ENCODE assay signal across 21 cellular contexts in the genomic region with DNA sequence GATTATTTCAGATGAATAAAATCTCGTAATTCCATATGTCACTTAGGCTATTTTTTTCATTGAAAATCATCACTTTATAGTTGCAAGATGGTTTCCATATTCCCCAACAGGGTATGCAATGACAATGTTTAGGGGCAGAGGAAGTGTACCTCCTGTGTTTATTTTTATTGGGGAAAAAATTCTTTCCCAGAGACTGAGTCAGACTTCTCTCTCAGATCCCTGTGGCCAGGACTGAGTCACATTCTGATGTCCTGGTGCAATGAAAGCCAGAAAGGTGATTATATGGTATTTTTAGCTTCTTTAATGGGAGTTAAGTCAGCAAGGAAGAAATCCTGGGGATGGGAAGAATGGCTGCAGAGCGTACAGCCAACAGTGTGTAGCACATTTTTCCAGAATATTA.
DNase-seq lines count a peak whose midpoint lies in the region; ATAC-seq and TF ChIP-seq lines count a peak whose summit lies in the region.
"Had no signal": no experiment of that assay in that cellular context is flagged by ENCODE, and none has a peak within 500 bp of the region (broad histone marks: within the 10 kb centered on the region; RNA-seq: fewer than 3 reads in every experiment).

No MANE protein-coding gene starts in this region.

- no peaks in the 10 kb centered on the region for H3K79me2 ChIP-seq in GM23338 (replicated peaks; ENCODE audit: insufficient read depth)

- no peaks in the 10 kb centered on the region for H3K4me1 Mint-ChIP-seq in GM23338
- H3K4me1 Mint-ChIP-seq: B cell had no signal

- H3K4me2 ChIP-seq in GM23338 = no peak overlapping the region

- H3K4me3 Mint-ChIP-seq in GM23338 = no peak overlapping the region
- H3K4me3 Mint-ChIP-seq: B cell; CD4-positive, alpha-beta T cell had no signal

- H3F3A ChIP-seq in GM23338 (replicated peaks; ENCODE audit: low read depth) = no peaks in the 10 kb centered on the region

- no peak for TF ChIP-seq CTCF in GM23338 (conservative IDR thresholded peaks at IDR 0.05; ENCODE audit: low read depth in 2 of 2)

- ATAC-seq in GM23338 = no peak
- ATAC-seq: K562, Right ventricle myocardium inferior, SK-N-SH treated with all-trans-retinoic acid at 6 μM for 48 hours had no signal

- no peak overlapping the region for H3K27ac ChIP-seq in GM23338 (ENCODE audit: low read depth)
- no peak overlapping the region for H3K27ac ChIP-seq in substantia nigra (ENCODE audit: low read depth, low read length, poor library complexity, severe bottlenecking)
- H3K27ac ChIP-seq: HL-60 had no signal

- no peaks in the 10 kb centered on the region for H3K9me3 Mint-ChIP-seq in GM23338

- DNase-seq in GM23338 (ENCODE audit: low spot score) (no peak), M059J (ENCODE audit: low read depth) (peak; percentile 92), T1000 (lab: John Stamatoyannopoulos, UW) (peak; percentile 10), kidney tubule cell (ENCODE audit: low spot score) (peak; percentile 2), SIG-M5 treated with dmso at 0.1 percent for 504 hours (lab: John Stamatoyannopoulos, UW; ENCODE audit: unreplicated experiment) (no peak), substantia nigra (lab: John Stamatoyannopoulos, UW) (no peak), SIG-M5 (lab: John Stamatoyannopoulos, UW) (no peak), islet precursor cell (no peak)
- DNase-seq: Calu3; CD4-positive, alpha-beta T cell; NCI-H1694; NCI-H526 treated with DMSO at 0.1 percent for 48 hours; NK-92 treated with Interleukin-12 subunit alpha and Interleukin-12 subunit beta, amount 100 ng/mL, for 24 hours; OCI-M1; T-helper 1 cell had no signal

- H4K20me1 ChIP-seq in GM23338 (replicated peaks; ENCODE audit: insufficient read depth) = no peaks in the 10 kb centered on the region

- no peak overlapping the region for H3K4me3 ChIP-seq in GM23338
- H3K4me3 ChIP-seq: HAP-1, K562 had no signal

- no peaks in the 10 kb centered on the region for H3K27me3 Mint-ChIP-seq in GM23338 (ENCODE audit: insufficient read depth, low read depth, poor library complexity)
- H3K27me3 Mint-ChIP-seq: B cell; CD4-positive, alpha-beta T cell had no signal

- H2AFZ ChIP-seq in GM23338 = 0 out of 2 replicates have a peak overlapping the region, but pooled peaks have one; percentile 2

- no peaks in the 10 kb centered on the region for H3K36me3 Mint-ChIP-seq in GM23338 (ENCODE audit: low read depth)

- H3K9me2 ChIP-seq in GM23338 (ENCODE audit: insufficient read depth) = 0 out of 2 replicates have a peak, but pooled peaks cover 10% of the 10 kb centered on the region

- H3K27me3 ChIP-seq in GM23338 (ENCODE audit: insufficient read depth) = no peaks in the 10 kb centered on the region

- no peak overlapping the region for H3K27ac Mint-ChIP-seq in GM23338
- H3K27ac Mint-ChIP-seq: B cell; CD4-positive, alpha-beta T cell had no signal

- H3K36me3 ChIP-seq in GM23338 (ENCODE audit: insufficient read depth) = no peaks in the 10 kb centered on the region
- H3K36me3 ChIP-seq: HAP-1 had no signal

- H3K4me1 ChIP-seq in GM23338 (ENCODE audit: insufficient read depth) = no peaks in the 10 kb centered on the region
- H3K4me1 ChIP-seq: HAP-1 had no signal

TF ChIP-seq in GM23338, 12 proteins besides CTCF, POLR2A, EP300 and RAD21 (continues in another document):
- no peak for TF ChIP-seq EZH2 (IDR thresholded peaks at IDR 0.05; ENCODE audit: low read depth, unreplicated experiment)
- no peak for TF ChIP-seq ZNF114 (CRISPR knock-in tag; IDR thresholded peaks at IDR 0.05)
- TF ChIP-seq EZH2phosphoT487 (IDR thresholded peaks at IDR 0.05; ENCODE audit: unreplicated experiment) = no peak
- no peak for TF ChIP-seq POLR2AphosphoS5 (IDR thresholded peaks at IDR 0.05; ENCODE audit: low read depth)
- TF ChIP-seq ZNF331 (CRISPR knock-in tag; IDR thresholded peaks at IDR 0.05; ENCODE audit: low read depth) = no peak
- TF ChIP-seq, protein P1, sequence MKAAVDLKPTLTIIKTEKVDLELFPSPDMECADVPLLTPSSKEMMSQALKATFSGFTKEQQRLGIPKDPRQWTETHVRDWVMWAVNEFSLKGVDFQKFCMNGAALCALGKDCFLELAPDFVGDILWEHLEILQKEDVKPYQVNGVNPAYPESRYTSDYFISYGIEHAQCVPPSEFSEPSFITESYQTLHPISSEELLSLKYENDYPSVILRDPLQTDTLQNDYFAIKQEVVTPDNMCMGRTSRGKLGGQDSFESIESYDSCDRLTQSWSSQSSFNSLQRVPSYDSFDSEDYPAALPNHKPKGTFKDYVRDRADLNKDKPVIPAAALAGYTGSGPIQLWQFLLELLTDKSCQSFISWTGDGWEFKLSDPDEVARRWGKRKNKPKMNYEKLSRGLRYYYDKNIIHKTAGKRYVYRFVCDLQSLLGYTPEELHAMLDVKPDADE (IDR thresholded peaks at IDR 0.05) = no peak
- no peak for TF ChIP-seq JUNB (IDR thresholded peaks at IDR 0.05; ENCODE audit: unreplicated experiment)
- no peak for TF ChIP-seq STAT1 (IDR thresholded peaks at IDR 0.05; ENCODE audit: unreplicated experiment)
- TF ChIP-seq, protein P2, sequence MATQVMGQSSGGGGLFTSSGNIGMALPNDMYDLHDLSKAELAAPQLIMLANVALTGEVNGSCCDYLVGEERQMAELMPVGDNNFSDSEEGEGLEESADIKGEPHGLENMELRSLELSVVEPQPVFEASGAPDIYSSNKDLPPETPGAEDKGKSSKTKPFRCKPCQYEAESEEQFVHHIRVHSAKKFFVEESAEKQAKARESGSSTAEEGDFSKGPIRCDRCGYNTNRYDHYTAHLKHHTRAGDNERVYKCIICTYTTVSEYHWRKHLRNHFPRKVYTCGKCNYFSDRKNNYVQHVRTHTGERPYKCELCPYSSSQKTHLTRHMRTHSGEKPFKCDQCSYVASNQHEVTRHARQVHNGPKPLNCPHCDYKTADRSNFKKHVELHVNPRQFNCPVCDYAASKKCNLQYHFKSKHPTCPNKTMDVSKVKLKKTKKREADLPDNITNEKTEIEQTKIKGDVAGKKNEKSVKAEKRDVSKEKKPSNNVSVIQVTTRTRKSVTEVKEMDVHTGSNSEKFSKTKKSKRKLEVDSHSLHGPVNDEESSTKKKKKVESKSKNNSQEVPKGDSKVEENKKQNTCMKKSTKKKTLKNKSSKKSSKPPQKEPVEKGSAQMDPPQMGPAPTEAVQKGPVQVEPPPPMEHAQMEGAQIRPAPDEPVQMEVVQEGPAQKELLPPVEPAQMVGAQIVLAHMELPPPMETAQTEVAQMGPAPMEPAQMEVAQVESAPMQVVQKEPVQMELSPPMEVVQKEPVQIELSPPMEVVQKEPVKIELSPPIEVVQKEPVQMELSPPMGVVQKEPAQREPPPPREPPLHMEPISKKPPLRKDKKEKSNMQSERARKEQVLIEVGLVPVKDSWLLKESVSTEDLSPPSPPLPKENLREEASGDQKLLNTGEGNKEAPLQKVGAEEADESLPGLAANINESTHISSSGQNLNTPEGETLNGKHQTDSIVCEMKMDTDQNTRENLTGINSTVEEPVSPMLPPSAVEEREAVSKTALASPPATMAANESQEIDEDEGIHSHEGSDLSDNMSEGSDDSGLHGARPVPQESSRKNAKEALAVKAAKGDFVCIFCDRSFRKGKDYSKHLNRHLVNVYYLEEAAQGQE (IDR thresholded peaks at IDR 0.05; ENCODE audit: unreplicated experiment) = no peak

Comparison
In these comparisons a context has a peak if more than half of its experiments do, and no peak if none do; other contexts are left out.
1. DNase-seq: peak in M059J (single experiment), T1000 (single experiment) and kidney tubule cell (single experiment); none in GM23338 (single experiment), SIG-M5 treated with dmso at 0.1 percent for 504 hours (single experiment), substantia nigra (0 of 49), SIG-M5 (single experiment) and islet precursor cell (single experiment).